ENCODE assay signal across 1 cellular context in the genomic region with DNA sequence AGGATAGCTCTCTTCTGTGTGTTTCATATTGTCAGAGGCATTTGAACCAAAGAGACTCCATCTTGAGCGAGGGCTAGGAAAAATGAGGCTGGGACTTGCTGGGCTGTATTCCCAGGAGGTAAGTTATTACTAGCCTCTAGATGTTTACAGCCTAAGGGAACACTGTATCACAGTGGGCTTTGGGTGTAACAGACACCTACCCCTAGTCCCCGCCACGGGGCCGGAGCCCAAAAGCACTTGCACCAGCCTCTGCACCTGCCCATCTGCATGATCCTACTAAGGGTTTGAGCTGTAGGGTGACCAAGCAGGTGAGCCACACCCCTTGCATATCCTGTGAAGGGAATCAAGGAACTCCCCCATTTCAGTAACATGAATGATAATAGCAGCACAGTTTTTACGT.
TF ChIP-seq lines count a peak whose summit lies in the region.

No MANE protein-coding gene starts in this region.

TF ChIP-seq in WTC11, 78 proteins besides CTCF, POLR2A, EP300 and RAD21 (continued from another document):
- TF ChIP-seq, protein P1, sequence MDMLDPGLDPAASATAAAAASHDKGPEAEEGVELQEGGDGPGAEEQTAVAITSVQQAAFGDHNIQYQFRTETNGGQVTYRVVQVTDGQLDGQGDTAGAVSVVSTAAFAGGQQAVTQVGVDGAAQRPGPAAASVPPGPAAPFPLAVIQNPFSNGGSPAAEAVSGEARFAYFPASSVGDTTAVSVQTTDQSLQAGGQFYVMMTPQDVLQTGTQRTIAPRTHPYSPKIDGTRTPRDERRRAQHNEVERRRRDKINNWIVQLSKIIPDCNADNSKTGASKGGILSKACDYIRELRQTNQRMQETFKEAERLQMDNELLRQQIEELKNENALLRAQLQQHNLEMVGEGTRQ (CRISPR knock-in tag; IDR thresholded peaks at IDR 0.05) = peak; percentile 26; the same call in 1 of the 2 replicates
- TF ChIP-seq CBFB (CRISPR knock-in tag; IDR thresholded peaks at IDR 0.05; ENCODE audit: low read depth) (0 out of 2 replicates have a peak, but pooled peaks have one; percentile 47), HMGXB4 (CRISPR knock-in tag; IDR thresholded peaks at IDR 0.05) (no peak), ZNF232 (CRISPR knock-in tag; IDR thresholded peaks at IDR 0.05) (no peak)
- TF ChIP-seq, protein P2, sequence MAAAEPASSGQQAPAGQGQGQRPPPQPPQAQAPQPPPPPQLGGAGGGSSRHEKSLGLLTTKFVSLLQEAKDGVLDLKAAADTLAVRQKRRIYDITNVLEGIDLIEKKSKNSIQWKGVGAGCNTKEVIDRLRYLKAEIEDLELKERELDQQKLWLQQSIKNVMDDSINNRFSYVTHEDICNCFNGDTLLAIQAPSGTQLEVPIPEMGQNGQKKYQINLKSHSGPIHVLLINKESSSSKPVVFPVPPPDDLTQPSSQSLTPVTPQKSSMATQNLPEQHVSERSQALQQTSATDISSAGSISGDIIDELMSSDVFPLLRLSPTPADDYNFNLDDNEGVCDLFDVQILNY (CRISPR knock-in tag; IDR thresholded peaks at IDR 0.05) = no peak
- TF ChIP-seq, protein P3, sequence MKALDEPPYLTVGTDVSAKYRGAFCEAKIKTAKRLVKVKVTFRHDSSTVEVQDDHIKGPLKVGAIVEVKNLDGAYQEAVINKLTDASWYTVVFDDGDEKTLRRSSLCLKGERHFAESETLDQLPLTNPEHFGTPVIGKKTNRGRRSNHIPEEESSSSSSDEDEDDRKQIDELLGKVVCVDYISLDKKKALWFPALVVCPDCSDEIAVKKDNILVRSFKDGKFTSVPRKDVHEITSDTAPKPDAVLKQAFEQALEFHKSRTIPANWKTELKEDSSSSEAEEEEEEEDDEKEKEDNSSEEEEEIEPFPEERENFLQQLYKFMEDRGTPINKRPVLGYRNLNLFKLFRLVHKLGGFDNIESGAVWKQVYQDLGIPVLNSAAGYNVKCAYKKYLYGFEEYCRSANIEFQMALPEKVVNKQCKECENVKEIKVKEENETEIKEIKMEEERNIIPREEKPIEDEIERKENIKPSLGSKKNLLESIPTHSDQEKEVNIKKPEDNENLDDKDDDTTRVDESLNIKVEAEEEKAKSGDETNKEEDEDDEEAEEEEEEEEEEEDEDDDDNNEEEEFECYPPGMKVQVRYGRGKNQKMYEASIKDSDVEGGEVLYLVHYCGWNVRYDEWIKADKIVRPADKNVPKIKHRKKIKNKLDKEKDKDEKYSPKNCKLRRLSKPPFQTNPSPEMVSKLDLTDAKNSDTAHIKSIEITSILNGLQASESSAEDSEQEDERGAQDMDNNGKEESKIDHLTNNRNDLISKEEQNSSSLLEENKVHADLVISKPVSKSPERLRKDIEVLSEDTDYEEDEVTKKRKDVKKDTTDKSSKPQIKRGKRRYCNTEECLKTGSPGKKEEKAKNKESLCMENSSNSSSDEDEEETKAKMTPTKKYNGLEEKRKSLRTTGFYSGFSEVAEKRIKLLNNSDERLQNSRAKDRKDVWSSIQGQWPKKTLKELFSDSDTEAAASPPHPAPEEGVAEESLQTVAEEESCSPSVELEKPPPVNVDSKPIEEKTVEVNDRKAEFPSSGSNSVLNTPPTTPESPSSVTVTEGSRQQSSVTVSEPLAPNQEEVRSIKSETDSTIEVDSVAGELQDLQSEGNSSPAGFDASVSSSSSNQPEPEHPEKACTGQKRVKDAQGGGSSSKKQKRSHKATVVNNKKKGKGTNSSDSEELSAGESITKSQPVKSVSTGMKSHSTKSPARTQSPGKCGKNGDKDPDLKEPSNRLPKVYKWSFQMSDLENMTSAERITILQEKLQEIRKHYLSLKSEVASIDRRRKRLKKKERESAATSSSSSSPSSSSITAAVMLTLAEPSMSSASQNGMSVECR (CRISPR knock-in tag; IDR thresholded peaks at IDR 0.05; ENCODE audit: borderline replicate concordance) = no peak
